Comparison of ENCODE assay signal across 1 cellular context in the genomic region with DNA sequence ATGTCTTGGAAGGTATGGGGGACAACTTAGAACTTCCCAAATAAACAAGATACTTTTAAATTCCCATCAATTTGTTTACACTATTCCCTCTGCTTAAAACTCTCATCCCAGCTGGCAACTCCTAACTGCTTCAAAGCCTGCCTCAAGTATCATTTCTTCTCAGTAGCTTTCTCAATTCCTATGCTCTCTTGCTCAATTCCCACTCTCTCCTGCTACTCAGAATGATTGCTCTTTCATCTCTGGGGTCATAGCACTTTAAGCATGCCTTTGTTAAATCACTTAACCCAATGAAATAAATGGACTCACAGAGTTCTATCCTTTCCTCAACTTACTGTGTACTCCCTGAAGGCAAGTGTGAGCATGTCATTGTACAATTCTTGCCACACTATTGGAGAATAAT. TPM values are rescaled to one million over a fixed set of nuclear protein-coding genes. Genes with fewer than 3 reads are reported as not detected.
"Had no signal": no experiment of that assay in that cellular context is flagged by ENCODE, and none has a peak within 500 bp of the region (broad histone marks: within the 10 kb centered on the region; RNA-seq: fewer than 3 reads in every experiment).

No MANE protein-coding gene starts in this region.

RNA-seq across cellular contexts. Expression of a gene that starts 18.8 kb away (rescaled TPM):
- total RNA-seq: ascending aorta had no signal
